In genomic region chr2:199850718-199851498, GRCh38 we compare ENCODE assay signal across 8 cellular contexts. TPM values are rescaled to one million over a fixed set of nuclear protein-coding genes. Genes with fewer than 3 reads are reported as not detected.
DNase-seq lines count a peak whose midpoint lies in the region; ATAC-seq and TF ChIP-seq lines count a peak whose summit lies in the region.

TSS of gene FTCDNL1 (minus strand) at chr2:199851192. CDS start at chr2:199848962, 2,230 bp downstream.

- H3K4me1 ChIP-seq in A673 (ENCODE audit: insufficient read depth, low read length, poor library complexity, severe bottlenecking) = peaks cover 9% of the 10 kb centered on the region

- peaks cover 7% of the 10 kb centered on the region for H3K4me1 Mint-ChIP-seq in central memory CD8-positive, alpha-beta T cell

- CTCF ChIA-PET in A673 (lab: Charles Lee) = no interaction called here

- H3K27me3 ChIP-seq in A673 (replicated peaks; ENCODE audit: insufficient read depth, low read depth, low read length, poor library complexity) = peaks cover 31% of the 10 kb centered on the region

- H3K4me3 ChIP-seq in A673 (ENCODE audit: low read depth, low read length, poor library complexity, severe bottlenecking) = peak within 1 kb of the TSS; percentile 58

- intact Hi-C loops in A673 (cut with micrococcal nuclease; ENCODE audit: unreplicated experiment) = no loop called here
- intact Hi-C loops in left colon (cut with DNase I, micrococcal nuclease) = no loop called here

- TF ChIP-seq CTCF in A673 (conservative IDR thresholded peaks at IDR 0.05; ENCODE audit: low read depth, low read length) = peak; percentile 66

- no peaks in the 10 kb centered on the region for H3K9me3 Mint-ChIP-seq in central memory CD8-positive, alpha-beta T cell

- H3K27ac Mint-ChIP-seq in central memory CD8-positive, alpha-beta T cell (ENCODE audit: low read depth) = peak within 1 kb of the TSS; percentile 68

- H3K4me3 Mint-ChIP-seq in central memory CD8-positive, alpha-beta T cell = peak within 1 kb of the TSS; percentile 95

- ATAC-seq in GM18511 (IDR thresholded peaks at IDR 0.05; ENCODE audit: unreplicated experiment) (peak; percentile 96), HG02973 (IDR thresholded peaks at IDR 0.05; ENCODE audit: unreplicated experiment) (peak; percentile 96), left colon (peak; percentile 98)
- ATAC-seq in central memory CD8-positive, alpha-beta T cell (replicated peaks; ENCODE audit: extremely low read depth, poor library complexity, severe bottlenecking) = peak; percentile 95

- DNase-seq in A673 (ENCODE audit: low spot score) (peak; percentile 65), NCI-H2107 treated with DMSO at 0.1 percent for 48 hours (lab: John Stamatoyannopoulos, UW; ENCODE audit: unreplicated experiment) (peak; percentile 18), left colon (peak; percentile 77 to 85)
- peak; percentile 32 for DNase-seq in activated CD4-positive, CD25-positive, alpha-beta regulatory T cell treated with anti-CD3 and anti-CD28 coated beads, Interleukin-2, amount 50 U/mL, for 16 hours (ENCODE audit: low read depth, low spot score)
- peak; percentile 39 to 41 for DNase-seq in central memory CD8-positive, alpha-beta T cell (ENCODE audit: low spot score in 2 of 2)
- DNase-seq in stimulated activated CD4-positive, alpha-beta T cell treated with anti-CD3 and anti-CD28 coated beads, Interleukin-2, amount 100 ng/mL, for 4 hours (ENCODE audit: low read depth) = peak; percentile 69

- no peaks in the 10 kb centered on the region for H3K36me3 ChIP-seq in A673 (ENCODE audit: insufficient read depth, low read length, poor library complexity, severe bottlenecking)

- BruUV-seq in A673 (replicated peaks; lab: Mats Ljungman, UMichigan) = no TSS peak

- POLR2A ChIA-PET in A673 (lab: Charles Lee; ENCODE audit: low non-redundant PET) = no interaction called here

- no peaks in the 10 kb centered on the region for H3K9me3 ChIP-seq in A673 (ENCODE audit: low read depth, low read length, poor library complexity, severe bottlenecking)

- H3K27ac ChIP-seq in A673 (ENCODE audit: low read depth, low read length, poor library complexity, severe bottlenecking) = no peak within 1 kb of the TSS

- H3K36me3 Mint-ChIP-seq in central memory CD8-positive, alpha-beta T cell (ENCODE audit: insufficient read depth) = peaks cover 2% of the 10 kb centered on the region

- no peaks in the 10 kb centered on the region for H3K27me3 Mint-ChIP-seq in central memory CD8-positive, alpha-beta T cell

RNA-seq across cellular contexts. Expression of gene FTCDNL1, which starts in this region (rescaled TPM):
- 0.88 and 1.0 TPM in 2 replicates for total RNA-seq in A673 (2021)
- 1 to 10 TPM; 1.4 to 2.0 TPM for total RNA-seq in left colon

Comparison
In these comparisons a context has a peak if more than half of its experiments do, and no peak if none do; other contexts are left out.
1. DNase-seq: peak in every context shown above with its lines; median percentile 81 in left colon; 69 in stimulated activated CD4-positive, alpha-beta T cell treated with anti-CD3 and anti-CD28 coated beads, Interleukin-2, amount 100 ng/mL, for 4 hours; 65 in A673; 40 in central memory CD8-positive, alpha-beta T cell; 32 in activated CD4-positive, CD25-positive, alpha-beta regulatory T cell treated with anti-CD3 and anti-CD28 coated beads, Interleukin-2, amount 50 U/mL, for 16 hours; 18 in NCI-H2107 treated with DMSO at 0.1 percent for 48 hours.